ENCODE assay signal across 8 cellular contexts in genomic region chr11:2699185-2699530, GRCh38. TPM values are rescaled to one million over a fixed set of nuclear protein-coding genes. Genes with fewer than 3 reads are reported as not detected.
A peak's percentile ranks its signal among the peaks of the same experiment; 100 is the strongest.
DNase-seq lines count a peak whose midpoint lies in the region; ATAC-seq and TF ChIP-seq lines count a peak whose summit lies in the region.

No MANE protein-coding gene starts in this region.

- POLR2A ChIA-PET in WTC11 (lab: Charles Lee), result interaction anchor here (0.5 kb wide), 1 partner anchor 51 kb away, joined by 4 read pairs; no protein-coding TSS in a partner anchor

- H3K27ac Mint-ChIP-seq in WTC11, result peak overlapping the region; percentile 30

- H3K4me3 Mint-ChIP-seq in WTC11, result peak overlapping the region; percentile 86

- peak overlapping the region; percentile 75 for H3K27ac ChIP-seq in rectal smooth muscle tissue (ENCODE audit: low read depth, low read length)

- H3K27me3 Mint-ChIP-seq in WTC11 (ENCODE audit: low read depth), result peaks cover 38% of the 10 kb centered on the region

- peaks cover 5% of the 10 kb centered on the region for H3K4me1 ChIP-seq in rectal smooth muscle tissue (ENCODE audit: control insufficient read depth, insufficient read depth, low read length)

- peak; percentile 43 for DNase-seq in stimulated activated CD4-positive, alpha-beta T cell treated with anti-CD3 and anti-CD28 coated beads, Interleukin-15, amount 100 ng/mL, for 24 hours
- no peak for DNase-seq in stimulated activated CD4-positive, alpha-beta T cell treated with anti-CD3 and anti-CD28 coated beads, Interleukin-4, amount 100 ng/mL, for 24 hours
- DNase-seq in WTC11 (ENCODE audit: low spot score) (peak; percentile 20), Right ventricle myocardium superior (no peak), RPMI8226 (no peak), NCI-H1694 treated with DMSO at 0.1 percent for 48 hours (lab: John Stamatoyannopoulos, UW) (no peak), GM19240 (ENCODE audit: insufficient read length, low spot score) (no peak)

- ATAC-seq in WTC11 (no peak), Right ventricle myocardium superior (ENCODE audit: poor library complexity) (peak; percentile 9)

- peak overlapping the region; percentile 81 for H3K4me3 ChIP-seq in rectal smooth muscle tissue (ENCODE audit: low read length)

- no peak for TF ChIP-seq CTCF in WTC11 (IDR thresholded peaks at IDR 0.05)

- peaks cover 15% of the 10 kb centered on the region for H3K36me3 Mint-ChIP-seq in WTC11

- no peaks in the 10 kb centered on the region for H3K27me3 ChIP-seq in rectal smooth muscle tissue (ENCODE audit: control insufficient read depth, insufficient read depth, low read length)

- peak overlapping the region; percentile 47 for H3K9ac ChIP-seq in rectal smooth muscle tissue (ENCODE audit: low read length)

- H3K4me1 Mint-ChIP-seq in WTC11, result peaks cover 71% of the 10 kb centered on the region

- CTCF ChIA-PET in WTC11 (lab: Charles Lee), result no interaction called here

- intact Hi-C loops in Right ventricle myocardium superior (cut with DNase I), result loop anchor here (5.0 kb wide), 1 partner anchor 183 kb away; no protein-coding TSS in a partner anchor

- no peaks in the 10 kb centered on the region for H3K36me3 ChIP-seq in rectal smooth muscle tissue (ENCODE audit: control insufficient read depth, insufficient read depth, low read length)

- peaks cover under 1% of the 10 kb centered on the region for H3K9me3 Mint-ChIP-seq in WTC11

TF ChIP-seq in WTC11, 78 proteins besides CTCF, POLR2A, EP300 and RAD21:
- no peak for TF ChIP-seq NR1H2 (CRISPR knock-in tag; IDR thresholded peaks at IDR 0.05)
- peak; percentile 95 for TF ChIP-seq ZNF121 (CRISPR knock-in tag; IDR thresholded peaks at IDR 0.05)
- TF ChIP-seq E2F4 (CRISPR knock-in tag; IDR thresholded peaks at IDR 0.05; ENCODE audit: borderline replicate concordance, low read depth), result no peak

RNA-seq across cellular contexts. Expression of gene KCNQ1OT1, which starts 0.6 kb away (rescaled TPM):
- total RNA-seq in WTC11 (2021) (2.1 to 2.4 TPM (median 2.3 TPM) in 3 replicates), Right ventricle myocardium superior (0.35 TPM)

Comparison
In these comparisons a context has a peak if more than half of its experiments do, and no peak if none do; other contexts are left out.
1. DNase-seq: peak in stimulated activated CD4-positive, alpha-beta T cell treated with anti-CD3 and anti-CD28 coated beads, Interleukin-15, amount 100 ng/mL, for 24 hours (single experiment) and WTC11 (single experiment); none in stimulated activated CD4-positive, alpha-beta T cell treated with anti-CD3 and anti-CD28 coated beads, Interleukin-4, amount 100 ng/mL, for 24 hours (single experiment), Right ventricle myocardium superior (single experiment), RPMI8226 (single experiment), NCI-H1694 treated with DMSO at 0.1 percent for 48 hours (single experiment) and GM19240 (single experiment).